In genomic region chr11:44565746-44566558, GRCh38 we compare ENCODE assay signal across 8 cellular contexts. TPM values are rescaled to one million over a fixed set of nuclear protein-coding genes. Genes with fewer than 3 reads are reported as not detected.
DNase-seq lines count a peak whose midpoint lies in the region; ATAC-seq and TF ChIP-seq lines count a peak whose summit lies in the region.

No MANE protein-coding gene starts in this region.

- TF ChIP-seq CTCF in thoracic aorta (IDR thresholded peaks at IDR 0.05): no peak

- DNase-seq in activated T-cell treated with anti-CD3 and anti-CD28 coated beads, Interleukin-2, amount 50 U/mL, for 4 hours: no peak
- DNase-seq in activated T-cell treated with anti-CD3 and anti-CD28 coated beads, Interleukin-2, amount 50 U/mL, for 1 hour: no peak
- DNase-seq in activated CD4-positive, alpha-beta memory T cell treated with anti-CD3 and anti-CD28 coated beads for 36 hours: no peak
- no peak for DNase-seq in immature natural killer cell
- no peak for DNase-seq in thoracic aorta (ENCODE audit: low spot score)
- no peak for DNase-seq in NOMO-1 (lab: John Stamatoyannopoulos, UW; ENCODE audit: unreplicated experiment in 2 of 2)

- POLR2A ChIA-PET in activated CD4-positive, alpha-beta memory T cell treated with anti-CD3 and anti-CD28 coated beads for 36 hours (lab: Charles Lee): interaction anchor here (1.0 to 3.1 kb wide), 7 partner anchors 8 to 58 kb away, joined by 3 to 11 read pairs (median 4); no protein-coding TSS in a partner anchor

- peak overlapping the region in 1 of 2 donors; percentile 51 for H3K27ac ChIP-seq in thoracic aorta

- CTCF ChIA-PET in activated CD4-positive, alpha-beta memory T cell treated with anti-CD3 and anti-CD28 coated beads for 36 hours (lab: Charles Lee): interaction anchor here (0.9 to 15.0 kb wide), 8 partner anchors 9 to 370 kb away, joined by 3 to 576 read pairs (median 6); no protein-coding TSS in a partner anchor

- no peak for ATAC-seq in activated T-cell treated with anti-CD3 and anti-CD28 coated beads, Interleukin-2, amount 50 U/mL, for 4 hours
- ATAC-seq in thoracic aorta (ENCODE audit: insufficient number of reproducible peaks, low FRiP score, low read depth) (peak; percentile 1), GM19324 (IDR thresholded peaks at IDR 0.05; ENCODE audit: low FRiP score, unreplicated experiment) (no peak), HG03457 (IDR thresholded peaks at IDR 0.05; ENCODE audit: unreplicated experiment) (no peak)

- H3K36me3 Mint-ChIP-seq in activated T-cell treated with anti-CD3 and anti-CD28 coated beads, Interleukin-2, amount 50 U/mL, for 4 hours (ENCODE audit: insufficient read depth): peaks cover 24% of the 10 kb centered on the region
- peaks cover 35% of the 10 kb centered on the region for H3K36me3 Mint-ChIP-seq in activated CD4-positive, alpha-beta memory T cell treated with anti-CD3 and anti-CD28 coated beads for 36 hours
- H3K36me3 Mint-ChIP-seq in immature natural killer cell: no peaks in the 10 kb centered on the region

- peak overlapping the region; percentile 70 for H3K4me3 ChIP-seq in thoracic aorta

- H3K9me3 ChIP-seq in thoracic aorta: no peaks in the 10 kb centered on the region

- H3K36me3 ChIP-seq in thoracic aorta: no peaks in the 10 kb centered on the region

- peaks cover 54% of the 10 kb centered on the region for H3K4me1 Mint-ChIP-seq in activated T-cell treated with anti-CD3 and anti-CD28 coated beads, Interleukin-2, amount 50 U/mL, for 4 hours (ENCODE audit: low read depth)
- H3K4me1 Mint-ChIP-seq in activated CD4-positive, alpha-beta memory T cell treated with anti-CD3 and anti-CD28 coated beads for 36 hours (ENCODE audit: low read depth): peaks cover 56% of the 10 kb centered on the region
- peaks cover 37 to 47% of the 10 kb centered on the region in 2 donors for H3K4me1 Mint-ChIP-seq in immature natural killer cell

- H3K4me3 Mint-ChIP-seq in activated T-cell treated with anti-CD3 and anti-CD28 coated beads, Interleukin-2, amount 50 U/mL, for 4 hours: peak overlapping the region; percentile 89
- peak overlapping the region; percentile 85 for H3K4me3 Mint-ChIP-seq in activated CD4-positive, alpha-beta memory T cell treated with anti-CD3 and anti-CD28 coated beads for 36 hours
- H3K4me3 Mint-ChIP-seq in immature natural killer cell: peak overlapping the region; percentile 80 to 87 (median 81)

- H3K9me3 Mint-ChIP-seq in activated T-cell treated with anti-CD3 and anti-CD28 coated beads, Interleukin-2, amount 50 U/mL, for 4 hours: no peaks in the 10 kb centered on the region
- no peaks in the 10 kb centered on the region for H3K9me3 Mint-ChIP-seq in activated CD4-positive, alpha-beta memory T cell treated with anti-CD3 and anti-CD28 coated beads for 36 hours
- no peaks in the 10 kb centered on the region for H3K9me3 Mint-ChIP-seq in immature natural killer cell

- peaks cover 30 to 57% of the 10 kb centered on the region in 2 donors for H3K4me1 ChIP-seq in thoracic aorta (ENCODE audit: control insufficient read depth in 1 of 2, low read depth in 2 of 2)

- no peaks in the 10 kb centered on the region for H3K27me3 ChIP-seq in thoracic aorta (replicated peaks; ENCODE audit: insufficient read depth)

- intact Hi-C loops in activated CD4-positive, alpha-beta memory T cell treated with anti-CD3 and anti-CD28 coated beads for 36 hours (cut with micrococcal nuclease): loop anchor here (1.0 to 10.0 kb wide), 10 partner anchors 9 to 1559 kb away; partner anchors contain the start of genes CRY2, PEX16, PHF21A and PRDM11

- H3K27me3 Mint-ChIP-seq in activated T-cell treated with anti-CD3 and anti-CD28 coated beads, Interleukin-2, amount 50 U/mL, for 4 hours (ENCODE audit: low read depth): no peaks in the 10 kb centered on the region
- no peaks in the 10 kb centered on the region for H3K27me3 Mint-ChIP-seq in activated CD4-positive, alpha-beta memory T cell treated with anti-CD3 and anti-CD28 coated beads for 36 hours
- peaks cover 2 to 12% (median 3%) of the 10 kb centered on the region in 3 donors for H3K27me3 Mint-ChIP-seq in immature natural killer cell (ENCODE audit: low read depth in 3 of 3)

- peak overlapping the region; percentile 90 for H3K27ac Mint-ChIP-seq in activated CD4-positive, alpha-beta memory T cell treated with anti-CD3 and anti-CD28 coated beads for 36 hours
- H3K27ac Mint-ChIP-seq in immature natural killer cell: peak overlapping the region in 4 of 6 donors; percentile 14 to 53 (median 42)

RNA-seq across cellular contexts. Expression of gene CD82, which starts 0.5 kb away (rescaled TPM):
- 100 to 1,000 TPM; 364 to 594 (median 428) TPM for total RNA-seq in activated T-cell treated with anti-CD3 and anti-CD28 coated beads, Interleukin-2, amount 50 U/mL, for 4 hours
- 100 to 1,000 TPM; 243 to 277 TPM for total RNA-seq in activated CD4-positive, alpha-beta memory T cell treated with anti-CD3 and anti-CD28 coated beads for 36 hours
- 10 to 100 TPM in 2 of 3 donors, 1 to 10 TPM in 1; 9.7 to 15.7 (median 10.7) TPM for polyA plus RNA-seq in immature natural killer cell
- total RNA-seq in thoracic aorta: 10 to 100 TPM; 15.4 to 23.4 TPM

Comparison
In these comparisons a context has a peak if more than half of its experiments do, and no peak if none do; other contexts are left out.
1. RNA of gene CD82, which starts 0.5 kb away (total RNA-seq): 364 to 594 TPM in activated T-cell treated with anti-CD3 and anti-CD28 coated beads, Interleukin-2, amount 50 U/mL, for 4 hours and 243 to 277 TPM in activated CD4-positive, alpha-beta memory T cell treated with anti-CD3 and anti-CD28 coated beads for 36 hours; 15.4 to 23.4 TPM in thoracic aorta; every median in the first group is over 10 times any median in the second.
2. Peak in every context shown above with its lines, with median percentiles within 50 percentile points of each other: H3K4me3 Mint-ChIP-seq.